Comparison of ENCODE assay signal across 9 cellular contexts in the genomic region with DNA sequence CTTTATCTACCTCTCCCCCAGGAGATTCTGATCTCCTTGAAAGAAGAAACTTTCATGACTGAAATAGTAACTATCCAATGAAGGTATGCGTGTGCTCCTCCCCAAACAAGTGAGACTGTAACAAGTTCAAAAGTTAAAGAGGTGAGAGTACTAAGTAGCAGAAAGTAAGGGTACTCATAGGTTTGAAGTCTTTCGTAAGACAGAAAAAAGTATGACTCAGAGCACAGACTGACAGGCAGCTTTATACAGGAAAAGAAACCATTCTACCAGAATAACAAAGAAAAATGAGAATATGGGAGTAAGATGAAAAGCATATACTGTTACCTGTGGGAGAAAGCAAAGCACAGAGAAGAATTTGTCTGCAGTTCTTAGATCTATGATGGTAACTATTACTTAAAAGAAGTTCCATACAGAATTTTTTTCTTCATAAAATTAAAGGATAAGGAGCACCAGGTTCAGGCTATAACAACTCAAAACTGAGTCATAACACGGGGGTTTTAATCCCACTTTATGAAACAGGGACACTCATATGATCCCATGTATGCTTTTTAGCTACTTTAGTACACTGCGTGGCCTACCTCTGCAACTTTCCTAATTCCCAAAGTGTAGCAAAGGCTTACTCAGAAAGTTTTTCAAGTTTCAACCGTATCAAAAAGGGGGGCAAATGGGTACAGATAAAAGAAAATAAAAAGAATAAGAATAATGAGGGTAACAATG. TPM values are rescaled to one million over a fixed set of nuclear protein-coding genes. Genes with fewer than 3 reads are reported as not detected.
DNase-seq lines count a peak whose midpoint lies in the region; ATAC-seq and TF ChIP-seq lines count a peak whose summit lies in the region.
"Had no signal": no experiment of that assay in that cellular context is flagged by ENCODE, and none has a peak within 500 bp of the region (broad histone marks: within the 10 kb centered on the region; RNA-seq: fewer than 3 reads in every experiment).

No MANE protein-coding gene starts in this region.

- no peaks in the 10 kb centered on the region for H3K36me3 ChIP-seq in subcutaneous abdominal adipose tissue (ENCODE audit: control insufficient read depth in 5 of 5, insufficient read depth in 5 of 5, low read length in 5 of 5)

- peak; percentile 97 to 98 for ATAC-seq in activated T-cell treated with anti-CD3 and anti-CD28 coated beads, Interleukin-2, amount 50 U/mL, for 4 hours
- ATAC-seq in activated T-helper 17 cell treated with anti-CD3 and anti-CD28 coated beads, Interleukin-2, amount 50 U/mL, for 72 hours (replicated peaks) = peak; percentile 98
- ATAC-seq in sciatic nerve (no peak), HG03354 (IDR thresholded peaks at IDR 0.05; ENCODE audit: poor library complexity, severe bottlenecking, unreplicated experiment) (no peak)

- intact Hi-C loops in sciatic nerve (cut with DNase I) = no loop called here

- H3K27ac ChIP-seq in subcutaneous abdominal adipose tissue (ENCODE audit: low read depth, low read length) = peak overlapping the region; percentile 52

- no peaks in the 10 kb centered on the region for H3K9me3 Mint-ChIP-seq in activated T-cell treated with anti-CD3 and anti-CD28 coated beads, Interleukin-2, amount 50 U/mL, for 4 hours
- H3K9me3 Mint-ChIP-seq in activated T-helper 17 cell treated with anti-CD3 and anti-CD28 coated beads, Interleukin-2, amount 50 U/mL, for 72 hours = no peaks in the 10 kb centered on the region

- H3K27ac Mint-ChIP-seq in activated T-helper 17 cell treated with anti-CD3 and anti-CD28 coated beads, Interleukin-2, amount 50 U/mL, for 72 hours = peak overlapping the region; percentile 69

- peaks cover 0 to 29% (median 24%) of the 10 kb centered on the region in 5 donors for H3K4me1 ChIP-seq in subcutaneous abdominal adipose tissue (ENCODE audit: control insufficient read depth in 5 of 5, insufficient read depth in 5 of 5, low read length in 5 of 5)

- no peak overlapping the region for H3K4me3 Mint-ChIP-seq in activated T-cell treated with anti-CD3 and anti-CD28 coated beads, Interleukin-2, amount 50 U/mL, for 4 hours
- peak overlapping the region; percentile 30 for H3K4me3 Mint-ChIP-seq in activated T-helper 17 cell treated with anti-CD3 and anti-CD28 coated beads, Interleukin-2, amount 50 U/mL, for 72 hours

- H3K4me1 Mint-ChIP-seq in activated T-cell treated with anti-CD3 and anti-CD28 coated beads, Interleukin-2, amount 50 U/mL, for 4 hours (ENCODE audit: low read depth) = peaks cover 58% of the 10 kb centered on the region
- peaks cover 42% of the 10 kb centered on the region for H3K4me1 Mint-ChIP-seq in activated T-helper 17 cell treated with anti-CD3 and anti-CD28 coated beads, Interleukin-2, amount 50 U/mL, for 72 hours

- no peak for TF ChIP-seq CTCF in fibroblast of pulmonary artery (IDR thresholded peaks at IDR 0.05; ENCODE audit: low read length, missing control alignments)

- H3K9me3 ChIP-seq in subcutaneous abdominal adipose tissue (ENCODE audit: control insufficient read depth in 5 of 5, low read length in 5 of 5) = no peaks in the 10 kb centered on the region

- no peaks in the 10 kb centered on the region for H3K27me3 ChIP-seq in subcutaneous abdominal adipose tissue (ENCODE audit: control insufficient read depth in 5 of 5, insufficient read depth in 4 of 5, low read length in 5 of 5)

- peaks cover 4% of the 10 kb centered on the region for H3K36me3 Mint-ChIP-seq in activated T-cell treated with anti-CD3 and anti-CD28 coated beads, Interleukin-2, amount 50 U/mL, for 4 hours (ENCODE audit: insufficient read depth)
- peaks cover 14% of the 10 kb centered on the region for H3K36me3 Mint-ChIP-seq in activated T-helper 17 cell treated with anti-CD3 and anti-CD28 coated beads, Interleukin-2, amount 50 U/mL, for 72 hours (ENCODE audit: low read depth)

- no peak for DNase-seq in activated T-cell treated with anti-CD3 and anti-CD28 coated beads, Interleukin-2, amount 50 U/mL, for 4 hours
- DNase-seq in activated T-cell treated with anti-CD3 and anti-CD28 coated beads for 4 hours (no peak), fibroblast of pulmonary artery (ENCODE audit: low read depth) (peak; percentile 15), sciatic nerve (ENCODE audit: low spot score) (no peak), COR-L47 (lab: John Stamatoyannopoulos, UW) (no peak)
- DNase-seq: activated CD4-positive, alpha-beta T cell treated with anti-CD3 and anti-CD28 coated beads for 48 hours had no signal

- H3K27me3 Mint-ChIP-seq in activated T-cell treated with anti-CD3 and anti-CD28 coated beads, Interleukin-2, amount 50 U/mL, for 4 hours (ENCODE audit: low read depth) = no peaks in the 10 kb centered on the region
- no peaks in the 10 kb centered on the region for H3K27me3 Mint-ChIP-seq in activated T-helper 17 cell treated with anti-CD3 and anti-CD28 coated beads, Interleukin-2, amount 50 U/mL, for 72 hours

- peak overlapping the region in 1 of 5 donors; percentile 17 for H3K9ac ChIP-seq in subcutaneous abdominal adipose tissue (ENCODE audit: low read length in 5 of 5)

- no peak overlapping the region for H3K4me3 ChIP-seq in fibroblast of pulmonary artery (replicated peaks; ENCODE audit: low read depth, low read length)
- H3K4me3 ChIP-seq in subcutaneous abdominal adipose tissue (ENCODE audit: low read depth in 1 of 5, low read length in 5 of 5) = no peak overlapping the region

RNA-seq across cellular contexts. Expression of a gene that starts 52.0 kb away (rescaled TPM):
- total RNA-seq in activated T-cell treated with anti-CD3 and anti-CD28 coated beads, Interleukin-2, amount 50 U/mL, for 4 hours = 10 to 100 TPM; 47.8 to 50.5 (median 49.8) TPM
- total RNA-seq in activated T-helper 17 cell treated with anti-CD3 and anti-CD28 coated beads, Interleukin-2, amount 50 U/mL, for 72 hours = 10 to 100 TPM; 48.8 to 53.6 TPM
- 76.4 TPM for total RNA-seq in sciatic nerve

Comparison
In these comparisons a context has a peak if more than half of its experiments do, and no peak if none do; other contexts are left out.
1. ATAC-seq: peak in activated T-cell treated with anti-CD3 and anti-CD28 coated beads, Interleukin-2, amount 50 U/mL, for 4 hours (2 of 2) and activated T-helper 17 cell treated with anti-CD3 and anti-CD28 coated beads, Interleukin-2, amount 50 U/mL, for 72 hours (single experiment); none in sciatic nerve (single experiment) and HG03354 (single experiment).